6 cellular contexts compared by ENCODE assay signal in the genomic region with DNA sequence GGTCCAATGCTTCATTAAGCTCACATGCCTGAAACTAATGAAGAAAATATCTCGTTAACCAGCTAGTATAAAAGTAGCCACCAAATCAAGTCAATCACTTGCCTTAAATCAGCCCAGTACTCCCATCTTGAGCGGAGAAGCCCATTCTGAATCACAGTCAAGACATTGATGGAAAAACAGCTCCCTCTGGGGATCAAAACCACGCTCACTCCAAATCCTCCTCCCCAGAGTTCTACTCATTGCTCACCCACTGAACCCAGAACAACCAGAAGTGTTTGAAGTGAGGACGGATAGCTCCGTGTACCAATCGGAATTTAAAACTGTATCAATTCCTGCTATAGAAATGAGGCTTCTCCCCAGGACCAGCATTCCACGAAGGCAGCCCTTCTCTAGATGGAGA.
A peak's percentile ranks its signal among the peaks of the same experiment; 100 is the strongest.
DNase-seq lines count a peak whose midpoint lies in the region; ATAC-seq and TF ChIP-seq lines count a peak whose summit lies in the region.
"Not testable (repeated sequence)": the region's sequence is repeated elsewhere in the genome, so short reads cannot be mapped to it uniquely, and the experiment has no call there.

No MANE protein-coding gene starts in this region.

- H2AFZ ChIP-seq in H9 (ENCODE audit: low read length); SK-N-SH (ENCODE audit: low read depth); smooth muscle cell (ENCODE audit: low read depth): not testable (repeated sequence)

- not testable (repeated sequence) for H2BK12ac ChIP-seq in H9 (ENCODE audit: insufficient read length, low read depth, low read length)

- not testable (repeated sequence) for H3K14ac ChIP-seq in H9 (ENCODE audit: insufficient read depth, low read length)

- H3F3A ChIP-seq in SK-N-SH (replicated peaks; ENCODE audit: insufficient read depth); smooth muscle cell (ENCODE audit: low read depth): not testable (repeated sequence)

- WGBS in H9 (ENCODE audit: extremely low coverage, insufficient read length, low lambda C conversion rate): no CpG with 5 or more reads among the region's 7 CpGs
- WGBS in SK-N-SH (ENCODE audit: low lambda C conversion rate): 53% methylated on average over 7 of the region's 7 CpGs
- no CpG with 5 or more reads among the region's 7 CpGs for WGBS in mesendoderm (ENCODE audit: extremely low coverage, insufficient coverage, low lambda C conversion rate)
- WGBS in smooth muscle cell (ENCODE audit: low lambda C conversion rate): 52% methylated on average over 7 of the region's 7 CpGs

- TF ChIP-seq RAD21 in SK-N-SH (IDR thresholded peaks at IDR 0.05; ENCODE audit: low read length): 0 out of 2 replicates have a peak, but pooled peaks have one; percentile 5

- H3K9ac ChIP-seq in H9 (ENCODE audit: extremely low read depth, insufficient read length, low read length); SK-N-SH; mesendoderm (ENCODE audit: low read length); smooth muscle cell (ENCODE audit: low read depth): not testable (repeated sequence)

- H4K5ac ChIP-seq in H9 (ENCODE audit: insufficient read length, low read depth, low read length); mesendoderm (ENCODE audit: low read length): not testable (repeated sequence)

- H4K20me1 ChIP-seq in H9 (ENCODE audit: control insufficient read depth, insufficient read depth, insufficient read length); SK-N-SH (ENCODE audit: insufficient read depth); smooth muscle cell (ENCODE audit: low read depth): not testable (repeated sequence)

- not testable (repeated sequence) for H3K18ac ChIP-seq in H9 (ENCODE audit: insufficient read length, low read depth, low read length); mesendoderm (ENCODE audit: low read length)

- H3K36me3 ChIP-seq in SK-N-SH (replicated peaks in 1 of 2; ENCODE audit: control insufficient read depth in 1 of 2, insufficient read depth in 2 of 2, low read length in 1 of 2); WERI-Rb-1; mesendoderm (ENCODE audit: control insufficient read depth, insufficient read depth, low read length); smooth muscle cell (ENCODE audit: low read depth): not testable (repeated sequence)

- not testable (repeated sequence) for H2BK15ac ChIP-seq in H9 (ENCODE audit: low read depth, low read length); mesendoderm (replicated peaks; ENCODE audit: low read depth)

- H3K27me3 Mint-ChIP-seq in H9 (ENCODE audit: low read depth): not testable (repeated sequence)

- not testable (repeated sequence) for H3T11ph ChIP-seq in H9 (ENCODE audit: low read length)

- H4K91ac ChIP-seq in H9 (ENCODE audit: insufficient read length, low read depth, low read length): not testable (repeated sequence)

- not testable (repeated sequence) for H3K4me2 ChIP-seq in H9 (ENCODE audit: insufficient read depth, insufficient read length, low read length); SK-N-SH; mesendoderm (ENCODE audit: low read length); smooth muscle cell

- not testable (repeated sequence) for H3K9me3 Mint-ChIP-seq in H9

- not testable (repeated sequence) for H3K27ac ChIP-seq in H9 (ENCODE audit: insufficient read length, low read depth, low read length); SK-N-SH (ENCODE audit: low read depth in 2 of 2, low read length in 1 of 2); WERI-Rb-1; foreskin keratinocyte; mesendoderm (ENCODE audit: low read depth, low read length); smooth muscle cell (ENCODE audit: low read depth)

- not testable (repeated sequence) for H3K23me2 ChIP-seq in H9 (ENCODE audit: insufficient read length, low read depth, low read length, poor library complexity, severe bottlenecking)

- not testable (repeated sequence) for H3K4me1 ChIP-seq in H9 (ENCODE audit: insufficient read depth, low read length); SK-N-SH (ENCODE audit: control insufficient read depth in 1 of 2, insufficient read depth in 2 of 2, low read depth in 1 of 2, low read length in 1 of 2); foreskin keratinocyte; mesendoderm (ENCODE audit: control insufficient read depth, low read depth, low read length); smooth muscle cell (ENCODE audit: low read depth)

- not testable (repeated sequence) for ATAC-seq in foreskin keratinocyte

- not testable (repeated sequence) for TF ChIP-seq EP300 in SK-N-SH (IDR thresholded peaks at IDR 0.05; ENCODE audit: borderline replicate concordance in 1 of 2, low read depth in 1 of 2, low read length in 1 of 2)

- not testable (repeated sequence) for H2BK5ac ChIP-seq in H9 (ENCODE audit: insufficient read length, low read length); mesendoderm (ENCODE audit: low read length)

- H3K4me3 Mint-ChIP-seq in H9: not testable (repeated sequence)

- H2BK120ac ChIP-seq in H9 (ENCODE audit: low read depth, low read length, poor library complexity, severe bottlenecking); mesendoderm (ENCODE audit: low read depth, low read length): not testable (repeated sequence)

- H3K56ac ChIP-seq in H9 (ENCODE audit: insufficient read length, low read depth, low read length): not testable (repeated sequence)
- peak overlapping the region; percentile 60 for H3K56ac ChIP-seq in mesendoderm (ENCODE audit: low read length)

- not testable (repeated sequence) for H4K8ac ChIP-seq in H9 (replicated peaks; ENCODE audit: insufficient read length, low read depth, low read length); mesendoderm (ENCODE audit: low read depth, low read length)

- peaks cover 37 to 42% of the 10 kb centered on the region in 2 experiments for H3K4me1 Mint-ChIP-seq in H9

- not testable (repeated sequence) for DNase-seq in H9; SK-N-SH; foreskin keratinocyte; mesendoderm; smooth muscle cell (lab: John Stamatoyannopoulos, UW; ENCODE audit: unreplicated experiment)
- peak; percentile 34 for DNase-seq in WERI-Rb-1

- not testable (repeated sequence) for H2AK5ac ChIP-seq in H9 (ENCODE audit: insufficient read length, low read length); mesendoderm (ENCODE audit: low read length)

- POLR2A ChIA-PET in SK-N-SH (lab: Yijun Ruan, JAX): not testable (repeated sequence)

- peak overlapping the region in 1 of 3 experiments; percentile 65; a peak in 2 of 7 replicates for H3K27ac Mint-ChIP-seq in H9

- H3K36me3 Mint-ChIP-seq in H9 (ENCODE audit: insufficient read depth in 1 of 3, low read depth in 3 of 3): not testable (repeated sequence)

- CTCF ChIA-PET in SK-N-SH (lab: Yijun Ruan, JAX): not testable (repeated sequence)

- not testable (repeated sequence) for H3K23ac ChIP-seq in H9 (ENCODE audit: insufficient read length, low read depth, low read length); mesendoderm (ENCODE audit: low read length)

- not testable (repeated sequence) for H2BK20ac ChIP-seq in H9 (ENCODE audit: low read depth, low read length, poor library complexity, severe bottlenecking)

- H3K4me3 ChIP-seq in SK-N-SH (ENCODE audit: low read depth in 2 of 2, low read length in 1 of 2); WERI-Rb-1 (ENCODE audit: low read depth, low read length); mesendoderm (ENCODE audit: low read length); smooth muscle cell: not testable (repeated sequence)

- H3K79me2 ChIP-seq in H9 (ENCODE audit: insufficient read depth, low read length); SK-N-SH (ENCODE audit: insufficient read depth); mesendoderm (ENCODE audit: control insufficient read depth, insufficient read depth, low read length); smooth muscle cell (ENCODE audit: low read depth): not testable (repeated sequence)

- not testable (repeated sequence) for H3K27me3 ChIP-seq in H9 (ENCODE audit: insufficient read depth, low read length); SK-N-SH (ENCODE audit: insufficient read depth); WERI-Rb-1 (ENCODE audit: insufficient read depth, low read depth, severe bottlenecking); foreskin keratinocyte; mesendoderm (ENCODE audit: insufficient read depth, low read length, poor library complexity); smooth muscle cell (ENCODE audit: low read depth)

- H3K4ac ChIP-seq in H9 (ENCODE audit: low read depth, low read length); mesendoderm (ENCODE audit: low read depth, low read length): not testable (repeated sequence)

- H3K79me1 ChIP-seq in H9 (ENCODE audit: insufficient read depth, low read depth, low read length, poor library complexity, severe bottlenecking); mesendoderm (ENCODE audit: low read length): not testable (repeated sequence)

- H3K9me3 ChIP-seq in H9 (ENCODE audit: control insufficient read depth, low read depth, low read length); SK-N-SH; WERI-Rb-1 (ENCODE audit: severe bottlenecking); smooth muscle cell (replicated peaks; ENCODE audit: low read depth): not testable (repeated sequence)

- TF ChIP-seq CTCF in H9 (conservative IDR thresholded peaks at IDR 0.05): peak; percentile 49; the same call in 2 of the 3 replicates
- TF ChIP-seq CTCF in SK-N-SH (IDR thresholded peaks at IDR 0.05): not testable (repeated sequence)
- 0 out of 2 replicates have a peak, but pooled peaks have one; percentile 13 for TF ChIP-seq CTCF in WERI-Rb-1 (IDR thresholded peaks at IDR 0.05; ENCODE audit: low read depth, low read length)
- TF ChIP-seq CTCF in foreskin keratinocyte (conservative IDR thresholded peaks at IDR 0.05): peak; percentile 36
- peak; percentile 6 for TF ChIP-seq CTCF in smooth muscle cell (IDR thresholded peaks at IDR 0.05; ENCODE audit: borderline replicate concordance, insufficient read depth, poor library complexity, severe bottlenecking)

- not testable (repeated sequence) for H3K9me2 ChIP-seq in SK-N-SH
